Comparison of ENCODE assay signal across 8 cellular contexts in the genomic region with DNA sequence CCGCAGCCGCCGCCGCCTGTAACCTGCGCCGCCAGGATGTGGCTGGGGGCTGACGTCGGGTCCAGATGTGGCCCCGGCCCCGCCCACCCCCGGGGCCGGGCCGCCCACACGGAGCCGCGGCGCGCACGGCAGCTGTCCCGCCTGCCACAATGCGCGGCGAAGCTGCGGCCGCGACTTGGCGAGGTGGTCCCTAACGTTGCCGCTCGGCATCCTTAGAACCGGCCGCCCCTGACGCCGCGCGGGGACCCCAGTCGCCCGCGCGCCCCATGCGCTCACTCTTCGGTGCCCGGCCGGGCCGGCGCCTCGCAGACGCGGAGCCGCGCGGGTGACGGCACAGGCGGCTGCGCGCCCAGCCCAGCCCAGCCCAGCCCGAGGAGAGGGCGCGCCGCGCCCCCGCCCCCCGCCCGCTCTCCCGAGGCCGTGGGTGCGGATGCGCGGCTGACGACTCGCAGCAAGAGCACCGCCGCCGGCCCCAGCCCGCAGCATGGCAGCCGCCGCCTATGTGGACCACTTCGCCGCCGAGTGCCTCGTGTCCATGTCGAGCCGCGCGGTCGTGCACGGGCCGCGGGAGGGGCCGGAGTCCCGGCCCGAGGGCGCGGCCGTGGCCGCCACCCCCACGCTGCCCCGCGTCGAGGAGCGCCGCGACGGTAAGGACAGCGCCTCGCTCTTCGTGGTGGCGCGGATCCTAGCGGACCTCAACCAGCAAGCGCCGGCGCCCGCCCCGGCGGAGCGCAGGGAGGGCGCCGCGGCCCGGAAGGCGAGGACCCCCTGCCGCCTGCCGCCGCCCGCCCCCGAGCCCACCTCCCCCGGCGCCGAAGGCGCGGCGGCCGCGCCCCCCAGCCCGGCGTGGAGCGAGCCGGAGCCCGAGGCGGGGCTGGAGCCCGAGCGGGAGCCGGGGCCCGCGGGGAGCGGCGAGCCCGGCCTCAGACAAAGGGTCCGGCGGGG. TPM values are rescaled to one million over a fixed set of nuclear protein-coding genes. Genes with fewer than 3 reads are reported as not detected.
DNase-seq lines count a peak whose midpoint lies in the region; ATAC-seq and TF ChIP-seq lines count a peak whose summit lies in the region.

Gene KLF13 (plus strand): TSS at position 107 of the 945 bp plus-strand sequence. CDS start 378 bp downstream, at position 485.

- H3K4me3 ChIP-seq in breast epithelium: peak within 1 kb of the TSS; percentile 70 to 87 (median 85)

- peak within 1 kb of the TSS; percentile 98 for H3K27ac ChIP-seq in breast epithelium

- peak in 1 of 3 donors; percentile 19 for TF ChIP-seq CTCF in breast epithelium (IDR thresholded peaks at IDR 0.05)

- H3K36me3 ChIP-seq in breast epithelium: no peaks in the 10 kb centered on the region

- ATAC-seq in GM19023 (IDR thresholded peaks at IDR 0.05; ENCODE audit: unreplicated experiment) (peak; percentile 57), HG03139 (IDR thresholded peaks at IDR 0.05; ENCODE audit: unreplicated experiment) (peak; percentile 18)

- H3K4me1 ChIP-seq in breast epithelium: peaks cover 0 to 4% of the 10 kb centered on the region in 2 donors

- DNase-seq in ACHN (peak; percentile 57), breast epithelium (ENCODE audit: low spot score in 2 of 2) (peak in 1 of 2 donors; percentile 62), iris pigment epithelial cell (ENCODE audit: low read depth) (peak; percentile 69), NCI-H524 (lab: John Stamatoyannopoulos, UW) (no peak)
- peak; percentile 64 for DNase-seq in stimulated activated CD4-positive, alpha-beta T cell treated with anti-CD3 and anti-CD28 coated beads, Interleukin-12 subunit alpha, Interleukin-12 subunit beta, amount 100 ng/mL, for 4 hours

- H3K9me3 ChIP-seq in breast epithelium: no peaks in the 10 kb centered on the region

- no peak for TF ChIP-seq POLR2A in breast epithelium (IDR thresholded peaks at IDR 0.05)

- no peaks in the 10 kb centered on the region for H3K27me3 ChIP-seq in breast epithelium

- intact Hi-C loops in T-helper 1 cell treated with Interleukin-12 subunit alpha and Interleukin-12 subunit beta and Interleukin-4 antibody, amounts not matched to agents 30 ng/mL and 1 ng/mL, for 36 hours (cut with micrococcal nuclease): loop anchor here (1.0 to 5.0 kb wide), 5 partner anchors 111 to 544 kb away; partner anchors contain the start of genes MTMR10 and OTUD7A
- intact Hi-C loops in breast epithelium (cut with DNase I; ENCODE audit: low total_unique reads): loop anchor here (2.0 to 10.0 kb wide), 2 partner anchors 68 to 112 kb away; no protein-coding TSS in a partner anchor

- in situ Hi-C loops in ACHN (cut with HindIII; ENCODE audit: low pct_ligation_motif_present, low pct_unique_long_range_greater_than_20kb, low sequenced_read_pairs): no loop called here

RNA-seq across cellular contexts. Expression of gene KLF13, which starts in this region (rescaled TPM):
- 241 and 248 TPM in 2 replicates for total RNA-seq in T-helper 1 cell treated with Interleukin-12 subunit alpha and Interleukin-12 subunit beta and Interleukin-4 antibody, amounts not matched to agents 30 ng/mL and 1 ng/mL, for 36 hours
- 10 to 100 TPM; 26.3 to 52.2 (median 28.2) TPM for total RNA-seq in breast epithelium

Comparison
In these comparisons a context has a peak if more than half of its experiments do, and no peak if none do; other contexts are left out.
1. DNase-seq: peak in ACHN (single experiment), iris pigment epithelial cell (single experiment) and stimulated activated CD4-positive, alpha-beta T cell treated with anti-CD3 and anti-CD28 coated beads, Interleukin-12 subunit alpha, Interleukin-12 subunit beta, amount 100 ng/mL, for 4 hours (single experiment); none in NCI-H524 (0 of 2).